8 cellular contexts compared by ENCODE assay signal in the genomic region with DNA sequence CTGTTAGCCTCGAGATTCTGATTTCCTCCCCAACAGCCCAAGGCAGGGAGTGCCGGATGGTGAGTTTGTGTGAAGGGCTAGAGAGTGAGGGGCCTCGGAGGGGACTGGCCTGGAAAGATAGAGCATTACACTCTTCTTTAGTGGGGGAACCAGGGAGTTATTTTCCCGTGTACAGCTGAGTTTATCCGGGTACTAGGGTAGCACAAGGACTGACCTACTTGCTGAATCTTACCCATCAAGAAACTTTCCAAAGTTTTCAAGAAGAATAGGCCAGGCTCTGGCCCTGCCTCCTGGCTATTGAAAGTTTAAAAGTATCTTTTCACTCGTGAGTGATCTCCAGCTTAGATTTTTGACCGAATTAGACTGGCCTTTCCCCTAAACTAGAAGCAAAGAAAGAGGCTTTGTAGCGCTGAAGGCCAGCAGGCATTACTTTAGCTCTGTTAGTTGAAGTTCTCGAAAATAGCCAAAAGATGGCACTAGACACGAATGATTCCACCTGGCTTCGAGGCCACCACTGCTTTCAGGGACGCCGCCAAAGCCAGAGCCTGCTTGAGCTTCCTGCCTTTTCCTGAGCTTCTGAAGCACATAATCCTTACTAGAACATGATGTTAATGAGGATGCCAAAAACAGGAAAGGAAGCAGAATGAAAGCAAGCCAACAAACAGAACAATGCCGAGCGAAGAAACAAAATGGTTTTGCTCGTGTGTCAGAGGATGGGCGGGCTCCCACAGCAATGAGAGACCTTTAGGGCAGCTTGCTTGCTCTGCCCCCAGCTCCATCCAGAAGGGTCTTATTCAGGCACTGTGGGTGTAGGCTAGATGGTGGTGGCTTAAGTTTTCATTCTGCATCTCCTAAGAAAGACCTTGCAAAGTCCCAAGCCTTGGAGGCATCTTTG. TPM values are rescaled to one million over a fixed set of nuclear protein-coding genes. Genes with fewer than 3 reads are reported as not detected.
DNase-seq lines count a peak whose midpoint lies in the region; ATAC-seq, FAIRE-seq and TF ChIP-seq lines count a peak whose summit lies in the region.

No MANE protein-coding gene starts in this region.

- peak; percentile 91 for FAIRE-seq in endometrium (lab: Jason Lieb, UNC)

- no peak overlapping the region for H3K4me2 ChIP-seq in Loucy (ENCODE audit: low read depth, low read length, poor library complexity, severe bottlenecking)

- H3K79me2 ChIP-seq in Loucy (ENCODE audit: insufficient read depth, low read length) = no peaks in the 10 kb centered on the region

- H3K27me3 ChIP-seq in Loucy (ENCODE audit: insufficient read depth, low read length, poor library complexity, severe bottlenecking) = no peaks in the 10 kb centered on the region

- H3K9me2 ChIP-seq in Loucy (replicated peaks; ENCODE audit: low read depth, low read length) = no peaks in the 10 kb centered on the region

- peak; percentile 81 for DNase-seq in Right ventricle myocardium inferior (ENCODE audit: missing footprints)
- DNase-seq in cardiac septum (ENCODE audit: low spot score) = no peak
- peak; percentile 57 for DNase-seq in HCEC 1CT
- DNase-seq in RPMI8226 = peak; percentile 76
- peak; percentile 86 for DNase-seq in midbrain (lab: John Stamatoyannopoulos, UW)
- no peak for DNase-seq in activated CD8-positive, alpha-beta memory T cell treated with anti-CD3 and anti-CD28 coated beads, Interleukin-2, amount 50 U/mL, for 48 hours

- peak; percentile 74 for TF ChIP-seq CTCF in Loucy (conservative IDR thresholded peaks at IDR 0.05; ENCODE audit: low read length)

- H3K9me3 ChIP-seq in Loucy (ENCODE audit: insufficient read depth, low read depth, low read length) = no peaks in the 10 kb centered on the region

- intact Hi-C loops in Right ventricle myocardium inferior (cut with DNase I) = loop anchor here (10.0 kb wide), 1 partner anchor 164 kb away; no protein-coding TSS in a partner anchor
- intact Hi-C loops in cardiac septum (cut with DNase I) = no loop called here

- no peaks in the 10 kb centered on the region for H3F3A ChIP-seq in Loucy (ENCODE audit: low read depth)

- H3K36me3 ChIP-seq in Loucy (ENCODE audit: insufficient read depth, low read length) = no peaks in the 10 kb centered on the region

- no peaks in the 10 kb centered on the region for H3K4me1 ChIP-seq in Loucy (ENCODE audit: insufficient read depth, low read length, poor library complexity, severe bottlenecking)

- H2AFZ ChIP-seq in Loucy (ENCODE audit: low read length) = peak overlapping the region; percentile 92

- ATAC-seq in Right ventricle myocardium inferior = peak; percentile 92

- H3K9ac ChIP-seq in Loucy (ENCODE audit: low read depth, low read length, poor library complexity, severe bottlenecking) = no peak overlapping the region

- H3K4me3 ChIP-seq in Loucy (ENCODE audit: low read length, poor library complexity, severe bottlenecking) = no peak overlapping the region

- no peaks in the 10 kb centered on the region for H4K20me1 ChIP-seq in Loucy (ENCODE audit: insufficient read depth, low read length, poor library complexity, severe bottlenecking)

RNA-seq across cellular contexts. Expression of a gene that starts 55.8 kb away (rescaled TPM):
- total RNA-seq in Right ventricle myocardium inferior = 32.1 TPM
- total RNA-seq in cardiac septum = 43.9 TPM

Comparison
In these comparisons a context has a peak if more than half of its experiments do, and no peak if none do; other contexts are left out.
1. DNase-seq: peak in Right ventricle myocardium inferior (single experiment), HCEC 1CT (single experiment), RPMI8226 (single experiment) and midbrain (single experiment); none in cardiac septum (single experiment) and activated CD8-positive, alpha-beta memory T cell treated with anti-CD3 and anti-CD28 coated beads, Interleukin-2, amount 50 U/mL, for 48 hours (single experiment).